In genomic region chr9:36575411-36575882, GRCh38 we compare ENCODE assay signal across 14 cellular contexts. TPM values are rescaled to one million over a fixed set of nuclear protein-coding genes. Genes with fewer than 3 reads are reported as not detected.
DNase-seq lines count a peak whose midpoint lies in the region; ATAC-seq and TF ChIP-seq lines count a peak whose summit lies in the region.
"Had no signal": no experiment of that assay in that cellular context is flagged by ENCODE, and none has a peak within 500 bp of the region (broad histone marks: within the 10 kb centered on the region; RNA-seq: fewer than 3 reads in every experiment).

No MANE protein-coding gene starts in this region.

- H3K4me3 Mint-ChIP-seq in activated naive CD8-positive, alpha-beta T cell treated with anti-CD3 and anti-CD28 coated beads for 36 hours: peak overlapping the region; percentile 56

- peaks cover 45% of the 10 kb centered on the region for H3K36me3 Mint-ChIP-seq in activated naive CD8-positive, alpha-beta T cell treated with anti-CD3 and anti-CD28 coated beads for 36 hours
- H3K36me3 Mint-ChIP-seq: IgD-negative memory B cell had no signal

- in situ Hi-C loops in KBM-7 (cut with MboI; ENCODE audit: low pct_unique_long_range_greater_than_20kb, low sequenced_read_pairs): no loop called here

- peaks cover 34% of the 10 kb centered on the region for H3K4me1 Mint-ChIP-seq in activated naive CD8-positive, alpha-beta T cell treated with anti-CD3 and anti-CD28 coated beads for 36 hours

- no peak for TF ChIP-seq POLR2A in GM18505 (IDR thresholded peaks at IDR 0.05; ENCODE audit: borderline replicate concordance, extremely low read depth, insufficient read depth, insufficient read length)

- ATAC-seq in GM18858 (IDR thresholded peaks at IDR 0.05; ENCODE audit: unreplicated experiment) (no peak), GM18505 (IDR thresholded peaks at IDR 0.05; ENCODE audit: unreplicated experiment) (no peak)
- ATAC-seq: mucosa of descending colon, upper lobe of right lung had no signal

- no peak overlapping the region for H3K27ac Mint-ChIP-seq in activated naive CD8-positive, alpha-beta T cell treated with anti-CD3 and anti-CD28 coated beads for 36 hours

- no peaks in the 10 kb centered on the region for H3K9me3 Mint-ChIP-seq in activated naive CD8-positive, alpha-beta T cell treated with anti-CD3 and anti-CD28 coated beads for 36 hours
- H3K9me3 Mint-ChIP-seq: IgD-negative memory B cell had no signal

- DNase-seq in DMS114 treated with DMSO at 0.1 percent for 48 hours (lab: John Stamatoyannopoulos, UW; ENCODE audit: unreplicated experiment) (peak; percentile 20), LHCN-M2 (ENCODE audit: low read depth) (peak; percentile 60), kidney tubule cell (ENCODE audit: low spot score) (peak; percentile 27), KBM-7 (no peak), foreskin melanocyte (no peak)
- DNase-seq in activated naive CD8-positive, alpha-beta T cell treated with anti-CD3 and anti-CD28 coated beads for 36 hours: no peak
- DNase-seq: activated CD8-positive, alpha-beta memory T cell treated with anti-CD3 and anti-CD28 coated beads, Interleukin-2, amount 50 U/mL, for 4 hours; mucosa of descending colon; NK-92 treated with Interleukin-12 subunit alpha and Interleukin-12 subunit beta, amount 100 ng/mL, for 24 hours; stimulated activated CD4-positive, alpha-beta T cell treated with anti-CD3 and anti-CD28 coated beads, Interleukin-1b, Interleukin-23, amount 100 ng/mL, for 48 hours had no signal

- no peaks in the 10 kb centered on the region for H3K27me3 Mint-ChIP-seq in activated naive CD8-positive, alpha-beta T cell treated with anti-CD3 and anti-CD28 coated beads for 36 hours
- H3K27me3 Mint-ChIP-seq: IgD-negative memory B cell had no signal

RNA-seq across cellular contexts. Expression of gene MELK, which starts 2.8 kb away (rescaled TPM):
- total RNA-seq in LHCN-M2 (2014; rRNA removed): 71.9 and 74.2 TPM in 2 replicates
- 25.9 TPM for polyA plus RNA-seq in LHCN-M2 (2012)
- total RNA-seq in activated naive CD8-positive, alpha-beta T cell treated with anti-CD3 and anti-CD28 coated beads for 36 hours: 10 to 100 TPM; 46.9 to 49.8 TPM
- polyA plus RNA-seq: IgD-negative memory B cell had no signal

Comparison
In these comparisons a context has a peak if more than half of its experiments do, and no peak if none do; other contexts are left out.
1. DNase-seq: peak in DMS114 treated with DMSO at 0.1 percent for 48 hours (single experiment), LHCN-M2 (single experiment) and kidney tubule cell (single experiment); none in activated naive CD8-positive, alpha-beta T cell treated with anti-CD3 and anti-CD28 coated beads for 36 hours (single experiment), KBM-7 (single experiment) and foreskin melanocyte (single experiment).